ENCODE assay signal across 8 cellular contexts in the genomic region with DNA sequence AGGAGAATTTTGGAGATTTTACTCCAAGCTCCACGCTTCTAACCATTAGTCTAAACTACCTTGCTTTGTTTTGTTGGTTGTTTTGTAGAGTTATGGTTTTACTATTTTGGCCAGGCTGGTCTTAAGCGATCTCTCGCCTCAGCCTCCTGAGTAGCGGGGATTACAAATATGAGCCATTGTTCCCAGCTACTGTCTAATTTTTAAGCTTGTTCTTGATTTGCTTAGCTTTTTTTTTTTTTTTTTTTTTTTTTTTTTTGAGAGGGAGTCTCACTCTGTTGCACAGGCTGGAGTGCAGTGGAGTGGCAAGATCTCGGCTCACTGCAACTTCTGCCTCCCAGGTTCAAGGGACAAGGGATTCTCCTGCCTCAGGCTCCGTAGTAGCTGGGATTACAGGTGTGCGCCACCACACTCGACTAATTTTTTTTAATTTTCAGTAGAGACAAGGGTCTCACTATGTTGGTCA. TPM values are rescaled to one million over a fixed set of nuclear protein-coding genes. Genes with fewer than 3 reads are reported as not detected.
DNase-seq lines count a peak whose midpoint lies in the region; ATAC-seq, FAIRE-seq and TF ChIP-seq lines count a peak whose summit lies in the region.

No MANE protein-coding gene starts in this region.

- peak overlapping the region; percentile 88 to 93 for H3K27ac ChIP-seq in kidney (ENCODE audit: low read depth in 2 of 2, low read length in 2 of 2)
- peak overlapping the region; percentile 80 to 89 for H3K27ac ChIP-seq in tibial artery

- peaks cover 43% of the 10 kb centered on the region for H3K36me3 Mint-ChIP-seq in activated T-helper 17 cell treated with anti-CD3 and anti-CD28 coated beads, Interleukin-2, amount 50 U/mL, for 72 hours (ENCODE audit: low read depth)

- H3K9me3 ChIP-seq in kidney (ENCODE audit: control insufficient read depth in 1 of 2, low read length in 2 of 2) (no peaks in the 10 kb centered on the region), tibial artery (no peaks in the 10 kb centered on the region)

- H3K4me1 ChIP-seq in kidney (ENCODE audit: control insufficient read depth in 1 of 2, insufficient read depth in 1 of 2, low read depth in 1 of 2, low read length in 2 of 2) (peaks cover 4 to 9% of the 10 kb centered on the region in 2 donors), tibial artery (peaks cover 0 to 17% (median 9%) of the 10 kb centered on the region in 4 donors)

- H3K27me3 ChIP-seq in tibial artery, result no peaks in the 10 kb centered on the region

- H3K27ac Mint-ChIP-seq in activated T-helper 17 cell treated with anti-CD3 and anti-CD28 coated beads, Interleukin-2, amount 50 U/mL, for 72 hours, result peak overlapping the region; percentile 100

- H3K4me3 ChIP-seq in kidney (ENCODE audit: low read length in 2 of 2), result peak overlapping the region; percentile 81 to 83
- peak overlapping the region; percentile 82 to 86 for H3K4me3 ChIP-seq in tibial artery

- peak; percentile 49 for DNase-seq in kidney
- no peak for DNase-seq in tibial artery
- no peak for DNase-seq in GM19238 (ENCODE audit: insufficient read length, low spot score)
- no peak for DNase-seq in HuH-7 (ENCODE audit: low spot score)

- intact Hi-C loops in kidney (cut with DNase I) (no loop called here), tibial artery (cut with DNase I; ENCODE audit: low total_unique reads) (loop anchor here (5.0 kb wide), 1 partner anchor 37 kb away; a partner anchor contains a TSS)

- H3K9ac ChIP-seq in kidney (ENCODE audit: low read length in 2 of 2), result peak overlapping the region; percentile 27 to 77

- no peaks in the 10 kb centered on the region for H3K9me3 Mint-ChIP-seq in activated T-helper 17 cell treated with anti-CD3 and anti-CD28 coated beads, Interleukin-2, amount 50 U/mL, for 72 hours

- peak overlapping the region; percentile 97 for H3K4me3 Mint-ChIP-seq in activated T-helper 17 cell treated with anti-CD3 and anti-CD28 coated beads, Interleukin-2, amount 50 U/mL, for 72 hours

- FAIRE-seq in kidney (lab: Jason Lieb, UNC), result no peak

- ATAC-seq in GM18499 (IDR thresholded peaks at IDR 0.05; ENCODE audit: insufficient read depth, unreplicated experiment) (peak; percentile 23), HG03175 (IDR thresholded peaks at IDR 0.05; ENCODE audit: unreplicated experiment) (peak; percentile 22), HG02623 (IDR thresholded peaks at IDR 0.05; ENCODE audit: unreplicated experiment) (no peak)
- peak; percentile 25 for ATAC-seq in activated T-helper 17 cell treated with anti-CD3 and anti-CD28 coated beads, Interleukin-2, amount 50 U/mL, for 72 hours (replicated peaks)

- H3K4me1 Mint-ChIP-seq in activated T-helper 17 cell treated with anti-CD3 and anti-CD28 coated beads, Interleukin-2, amount 50 U/mL, for 72 hours, result peaks cover 17% of the 10 kb centered on the region

- TF ChIP-seq CTCF in kidney (IDR thresholded peaks at IDR 0.05; ENCODE audit: borderline replicate concordance, extremely low read depth, insufficient read depth) (no peak), tibial artery (IDR thresholded peaks at IDR 0.05) (no peak)

- H3K27me3 Mint-ChIP-seq in activated T-helper 17 cell treated with anti-CD3 and anti-CD28 coated beads, Interleukin-2, amount 50 U/mL, for 72 hours, result no peaks in the 10 kb centered on the region

- H3K36me3 ChIP-seq in kidney (ENCODE audit: control insufficient read depth in 1 of 2, insufficient read depth in 2 of 2, low read length in 2 of 2) (peaks cover 0 to 3% of the 10 kb centered on the region in 2 donors), tibial artery (no peaks in the 10 kb centered on the region)

RNA-seq across cellular contexts. Expression of a gene that starts 28.5 kb away (rescaled TPM):
- total RNA-seq in activated T-helper 17 cell treated with anti-CD3 and anti-CD28 coated beads, Interleukin-2, amount 50 U/mL, for 72 hours, result 1 to 10 TPM in 1 of 2 donors, under 1 TPM in 1; 0.63 to 1.7 TPM
- total RNA-seq in kidney, result 3.5 TPM
- 1.2 TPM for polyA plus RNA-seq in kidney (ENCODE audit: insufficient read depth, low read depth, low replicate concordance)

RNA-seq across cellular contexts. Expression of a gene that starts 39.8 kb away (rescaled TPM):
- total RNA-seq in activated T-helper 17 cell treated with anti-CD3 and anti-CD28 coated beads, Interleukin-2, amount 50 U/mL, for 72 hours, result 10 to 100 TPM; 38.4 to 44.4 TPM
- total RNA-seq in kidney, result 35.1 TPM
- 25.4 TPM for polyA plus RNA-seq in kidney (ENCODE audit: insufficient read depth, low read depth, low replicate concordance)

RNA-seq across cellular contexts. Expression of a gene that starts 40.1 kb away (rescaled TPM):
- 10 to 100 TPM; 19.3 to 33.4 TPM for total RNA-seq in activated T-helper 17 cell treated with anti-CD3 and anti-CD28 coated beads, Interleukin-2, amount 50 U/mL, for 72 hours
- total RNA-seq in kidney, result 59.2 TPM
- 18.4 TPM for polyA plus RNA-seq in kidney (ENCODE audit: insufficient read depth, low read depth, low replicate concordance)
